ENCODE assay signal across 23 cellular contexts in the genomic region with DNA sequence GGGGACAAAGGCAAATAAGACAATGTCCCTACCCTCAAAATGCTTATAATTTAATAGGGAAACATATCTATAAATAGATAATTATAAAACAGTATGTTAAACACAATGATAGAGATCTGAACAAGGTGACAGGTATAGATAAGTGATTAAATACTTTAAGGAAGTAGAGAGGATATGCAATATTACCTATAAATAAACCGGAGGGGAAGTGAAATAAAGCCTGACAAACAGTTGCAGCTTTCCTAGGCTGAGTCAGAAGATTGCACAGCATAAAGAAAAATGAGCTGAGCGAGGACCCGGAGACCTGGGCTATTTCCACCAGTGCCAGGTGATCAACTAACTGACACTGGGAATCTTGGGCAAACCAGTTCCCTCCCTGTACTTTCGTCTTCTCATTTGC. TPM values are rescaled to one million over a fixed set of nuclear protein-coding genes. Genes with fewer than 3 reads are reported as not detected.
"Had no signal": no experiment of that assay in that cellular context is flagged by ENCODE, and none has a peak within 500 bp of the region (broad histone marks: within the 10 kb centered on the region; RNA-seq: fewer than 3 reads in every experiment).

No MANE protein-coding gene starts in this region.

- H3K4me1 Mint-ChIP-seq: activated naive CD4-positive, alpha-beta T cell treated with anti-CD3 and anti-CD28 coated beads, Interleukin-2, amount 10 ng/mL, durations not matched to agents 7 days and 5 days; central memory CD8-positive, alpha-beta T cell had no signal

- H3K27me3 ChIP-seq: ascending aorta, colonic mucosa, left lung, uterus had no signal

- H3K27ac ChIP-seq: ascending aorta, colonic mucosa, left lung, transverse colon, uterus had no signal

- H3K27ac Mint-ChIP-seq: activated CD8-positive, alpha-beta T cell treated with anti-CD3 and anti-CD28 coated beads, Interleukin-2, amount 10 ng/mL, durations not matched to agents 7 days and 5 days; activated naive CD4-positive, alpha-beta T cell treated with anti-CD3 and anti-CD28 coated beads, Interleukin-2, amount 10 ng/mL, durations not matched to agents 7 days and 5 days; nephron progenitor cell; T-helper 2 cell treated with Interferon-gamma antibody and Interleukin-4, amounts not matched to agents 5 μg/mL and 100 μg/mL, for 36 hours; WTC11 had no signal

- DNase-seq: activated CD4-positive, alpha-beta T cell treated with anti-CD3 and anti-CD28 coated beads for 48 hours; activated CD8-positive, alpha-beta T cell treated with anti-CD3 and anti-CD28 coated beads, Interleukin-2, amount 10 ng/mL, durations not matched to agents 7 days and 5 days; activated effector memory CD4-positive, alpha-beta T cell treated with Interleukin-2 at 50 U/mL for 16 hours; activated naive CD4-positive, alpha-beta T cell treated with anti-CD3 and anti-CD28 coated beads, Interleukin-2, amount 10 ng/mL, durations not matched to agents 7 days and 5 days; activated T-cell treated with anti-CD3 and anti-CD28 coated beads, Interleukin-2, amount 50 U/mL, for 48 hours; colonic mucosa; erythroblast; foreskin melanocyte; head of caudate nucleus; left lung; midbrain; nephron progenitor cell; stimulated activated CD4-positive, alpha-beta T cell treated with anti-CD3 and anti-CD28 coated beads, Interleukin-12 subunit alpha, Interleukin-12 subunit beta, amount 100 ng/mL, for 4 hours; stimulated activated CD4-positive, alpha-beta T cell treated with anti-CD3 and anti-CD28 coated beads, Interleukin-1b, Interleukin-23, amount 100 ng/mL, for 48 hours; stimulated activated naive CD8-positive, alpha-beta T cell treated with anti-CD3 and anti-CD28 coated beads, Interleukin-15, Interleukin-2, amounts not matched to agents 100 U/mL and 50 U/mL, for 24 hours; transverse colon; uterus had no signal

- H3K4me1 ChIP-seq: colonic mucosa, uterus had no signal

- ATAC-seq: activated CD8-positive, alpha-beta T cell treated with anti-CD3 and anti-CD28 coated beads, Interleukin-2, amount 10 ng/mL, durations not matched to agents 7 days and 5 days; left lung; stimulated activated naive CD8-positive, alpha-beta T cell treated with anti-CD3 and anti-CD28 coated beads, Interleukin-15, Interleukin-2, amounts not matched to agents 100 U/mL and 50 U/mL, for 24 hours; WTC11 had no signal

- H3K9me3 Mint-ChIP-seq: activated naive CD4-positive, alpha-beta T cell treated with anti-CD3 and anti-CD28 coated beads, Interleukin-2, amount 10 ng/mL, durations not matched to agents 7 days and 5 days; central memory CD8-positive, alpha-beta T cell; nephron progenitor cell; T-helper 2 cell treated with Interferon-gamma antibody and Interleukin-4, amounts not matched to agents 5 μg/mL and 100 μg/mL, for 36 hours; WTC11 had no signal

- H3K4me3 Mint-ChIP-seq: activated CD8-positive, alpha-beta T cell treated with anti-CD3 and anti-CD28 coated beads, Interleukin-2, amount 10 ng/mL, durations not matched to agents 7 days and 5 days; activated naive CD4-positive, alpha-beta T cell treated with anti-CD3 and anti-CD28 coated beads, Interleukin-2, amount 10 ng/mL, durations not matched to agents 7 days and 5 days; central memory CD8-positive, alpha-beta T cell; nephron progenitor cell; T-helper 2 cell treated with Interferon-gamma antibody and Interleukin-4, amounts not matched to agents 5 μg/mL and 100 μg/mL, for 36 hours; WTC11 had no signal

- H3K4me3 ChIP-seq: ascending aorta, colonic mucosa, left lung, transverse colon, uterus had no signal

- H3K9me3 ChIP-seq: ascending aorta, colonic mucosa, left lung, transverse colon, uterus had no signal

- H3K36me3 ChIP-seq: ascending aorta, colonic mucosa, left lung, transverse colon, uterus had no signal

- H3K36me3 Mint-ChIP-seq: activated naive CD4-positive, alpha-beta T cell treated with anti-CD3 and anti-CD28 coated beads, Interleukin-2, amount 10 ng/mL, durations not matched to agents 7 days and 5 days; WTC11 had no signal

RNA-seq across cellular contexts. Expression of a gene that starts 12.3 kb away (rescaled TPM):
- total RNA-seq: activated CD8-positive, alpha-beta T cell treated with anti-CD3 and anti-CD28 coated beads, Interleukin-2, amount 10 ng/mL, durations not matched to agents 7 days and 5 days; ascending aorta; colonic mucosa; lung microvascular endothelial cell; omental fat pad; transverse colon had no signal
